In the genomic region with DNA sequence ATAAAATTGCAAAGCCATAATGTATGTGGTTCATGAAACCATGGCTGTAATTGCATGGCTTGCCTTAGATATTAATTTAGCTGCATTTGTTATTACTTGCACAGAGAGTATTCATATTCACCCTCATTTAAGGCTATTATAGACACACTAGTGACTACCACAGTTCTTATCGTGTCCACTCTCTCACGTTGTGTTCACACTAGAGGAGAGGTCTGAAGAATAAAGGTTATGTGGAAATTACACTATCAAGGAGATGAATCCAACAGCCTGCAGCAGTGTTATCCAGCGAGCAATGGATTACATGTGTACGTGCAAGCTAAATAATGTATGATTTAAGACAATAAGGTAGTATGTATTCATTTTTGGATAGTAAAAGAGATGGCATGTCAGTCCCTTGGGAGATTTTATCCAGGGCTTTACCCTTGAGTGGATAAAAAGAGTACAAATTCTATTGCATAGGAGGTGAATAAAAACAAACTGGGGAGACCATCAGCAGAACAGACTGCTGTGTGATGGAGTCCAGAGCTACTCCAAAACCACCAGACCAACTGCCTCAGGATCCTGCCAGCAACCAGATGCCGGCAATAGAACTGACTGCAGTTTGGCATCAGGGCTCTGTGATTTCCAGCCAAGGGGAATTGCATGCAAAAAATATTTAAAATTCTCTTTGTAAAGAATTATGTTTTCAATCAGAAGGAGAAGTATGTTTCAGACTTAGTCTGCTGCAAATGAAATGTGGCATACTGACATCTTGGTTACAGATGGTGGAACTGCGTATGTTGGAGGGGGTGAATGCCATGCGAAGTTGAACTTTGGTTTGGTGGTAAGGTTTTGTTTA, we compare ENCODE assay signal across 17 cellular contexts.
DNase-seq lines count a peak whose midpoint lies in the region; ATAC-seq and TF ChIP-seq lines count a peak whose summit lies in the region.
"Had no signal": no experiment of that assay in that cellular context is flagged by ENCODE, and none has a peak within 500 bp of the region (broad histone marks: within the 10 kb centered on the region; RNA-seq: fewer than 3 reads in every experiment).

No MANE protein-coding gene starts in this region.

- peaks cover 3% of the 10 kb centered on the region for H3K36me3 Mint-ChIP-seq in chondrocyte (ENCODE audit: low read depth)
- no peaks in the 10 kb centered on the region for H3K36me3 Mint-ChIP-seq in activated naive CD4-positive, alpha-beta T cell treated with anti-CD3 and anti-CD28 coated beads, Interleukin-2, amount 10 ng/mL, durations not matched to agents 7 days and 5 days
- H3K36me3 Mint-ChIP-seq: activated naive CD4-positive, alpha-beta T cell treated with anti-CD3 and anti-CD28 coated beads, Interleukin-2, amount 50 U/mL, for 72 hours had no signal

- H3K9me3 ChIP-seq in left lung, result no peaks in the 10 kb centered on the region
- H3K9me3 ChIP-seq: mucosa of descending colon had no signal

- peak overlapping the region; percentile 79 for H3K27ac Mint-ChIP-seq in chondrocyte (ENCODE audit: unreplicated experiment)
- H3K27ac Mint-ChIP-seq in activated naive CD4-positive, alpha-beta T cell treated with anti-CD3 and anti-CD28 coated beads, Interleukin-2, amount 10 ng/mL, durations not matched to agents 7 days and 5 days, result no peak overlapping the region
- H3K27ac Mint-ChIP-seq: activated naive CD4-positive, alpha-beta T cell treated with anti-CD3 and anti-CD28 coated beads, Interleukin-2, amount 50 U/mL, for 72 hours; endodermal cell; T-helper 17 cell had no signal

- H3K9me3 Mint-ChIP-seq in chondrocyte (ENCODE audit: low read depth), result no peaks in the 10 kb centered on the region
- no peaks in the 10 kb centered on the region for H3K9me3 Mint-ChIP-seq in activated naive CD4-positive, alpha-beta T cell treated with anti-CD3 and anti-CD28 coated beads, Interleukin-2, amount 10 ng/mL, durations not matched to agents 7 days and 5 days
- H3K9me3 Mint-ChIP-seq: activated naive CD4-positive, alpha-beta T cell treated with anti-CD3 and anti-CD28 coated beads, Interleukin-2, amount 50 U/mL, for 72 hours; endodermal cell had no signal

- no peaks in the 10 kb centered on the region for H3K27me3 Mint-ChIP-seq in chondrocyte (ENCODE audit: low read depth)
- no peaks in the 10 kb centered on the region for H3K27me3 Mint-ChIP-seq in activated naive CD4-positive, alpha-beta T cell treated with anti-CD3 and anti-CD28 coated beads, Interleukin-2, amount 10 ng/mL, durations not matched to agents 7 days and 5 days
- H3K27me3 Mint-ChIP-seq: T-helper 17 cell had no signal

- peaks cover 0 to 8% of the 10 kb centered on the region in 2 donors for H3K4me1 ChIP-seq in left lung

- no peak for TF ChIP-seq CTCF in chondrocyte (IDR thresholded peaks at IDR 0.05)
- TF ChIP-seq CTCF in left lung (IDR thresholded peaks at IDR 0.05), result no peak

- intact Hi-C loops in Right ventricle myocardium superior (cut with DNase I) (loop anchor here (10.0 kb wide), 1 partner anchor 143 kb away; a partner anchor contains a TSS), cardiac septum (cut with DNase I) (no loop called here), left lung (cut with DNase I) (no loop called here)

- no peak overlapping the region for H3K27ac ChIP-seq in left lung
- H3K27ac ChIP-seq: RWPE1 had no signal

- DNase-seq in Right ventricle myocardium superior, result peak; percentile 47
- no peak for DNase-seq in cardiac septum (ENCODE audit: low spot score)
- no peak for DNase-seq in chondrocyte (ENCODE audit: low spot score)
- no peak for DNase-seq in left lung
- DNase-seq in activated naive CD4-positive, alpha-beta T cell treated with anti-CD3 and anti-CD28 coated beads, Interleukin-2, amount 50 U/mL, for 16 hours, result no peak
- no peak for DNase-seq in activated CD4-positive, alpha-beta T cell treated with anti-CD3 and anti-CD28 coated beads for 4 hours
- DNase-seq in activated naive CD4-positive, alpha-beta T cell treated with anti-CD3 and anti-CD28 coated beads, Interleukin-2, amount 10 ng/mL, durations not matched to agents 7 days and 5 days, result no peak
- DNase-seq: Calu3; central memory CD4-positive, alpha-beta T cell; endodermal cell; glutamatergic neuron; mucosa of descending colon; substantia nigra; T-helper 17 cell had no signal

- CTCF ChIA-PET in activated naive CD4-positive, alpha-beta T cell treated with anti-CD3 and anti-CD28 coated beads, Interleukin-2, amount 10 ng/mL, durations not matched to agents 7 days and 5 days (lab: Charles Lee), result no interaction called here

- ATAC-seq in Right ventricle myocardium superior (ENCODE audit: poor library complexity) (peak; percentile 84), left lung (peak; percentile 17), HG02870 (IDR thresholded peaks at IDR 0.05; ENCODE audit: unreplicated experiment) (no peak)
- ATAC-seq: activated naive CD4-positive, alpha-beta T cell treated with anti-CD3 and anti-CD28 coated beads, Interleukin-2, amount 50 U/mL, for 72 hours; mucosa of descending colon; T-helper 17 cell had no signal

- no peak overlapping the region for H3K4me3 ChIP-seq in left lung
- H3K4me3 ChIP-seq: mucosa of descending colon had no signal

- peaks cover 54% of the 10 kb centered on the region for H3K4me1 Mint-ChIP-seq in chondrocyte (ENCODE audit: low read depth)
- no peaks in the 10 kb centered on the region for H3K4me1 Mint-ChIP-seq in activated naive CD4-positive, alpha-beta T cell treated with anti-CD3 and anti-CD28 coated beads, Interleukin-2, amount 10 ng/mL, durations not matched to agents 7 days and 5 days
- H3K4me1 Mint-ChIP-seq: T-helper 17 cell had no signal

- H3K4me3 Mint-ChIP-seq in chondrocyte (ENCODE audit: unreplicated experiment), result no peak overlapping the region
- H3K4me3 Mint-ChIP-seq in activated naive CD4-positive, alpha-beta T cell treated with anti-CD3 and anti-CD28 coated beads, Interleukin-2, amount 10 ng/mL, durations not matched to agents 7 days and 5 days, result no peak overlapping the region
- H3K4me3 Mint-ChIP-seq: endodermal cell, T-helper 17 cell had no signal

- no peaks in the 10 kb centered on the region for H3K27me3 ChIP-seq in left lung

- no peaks in the 10 kb centered on the region for H3K36me3 ChIP-seq in left lung
